8 cellular contexts compared by ENCODE assay signal in the genomic region with DNA sequence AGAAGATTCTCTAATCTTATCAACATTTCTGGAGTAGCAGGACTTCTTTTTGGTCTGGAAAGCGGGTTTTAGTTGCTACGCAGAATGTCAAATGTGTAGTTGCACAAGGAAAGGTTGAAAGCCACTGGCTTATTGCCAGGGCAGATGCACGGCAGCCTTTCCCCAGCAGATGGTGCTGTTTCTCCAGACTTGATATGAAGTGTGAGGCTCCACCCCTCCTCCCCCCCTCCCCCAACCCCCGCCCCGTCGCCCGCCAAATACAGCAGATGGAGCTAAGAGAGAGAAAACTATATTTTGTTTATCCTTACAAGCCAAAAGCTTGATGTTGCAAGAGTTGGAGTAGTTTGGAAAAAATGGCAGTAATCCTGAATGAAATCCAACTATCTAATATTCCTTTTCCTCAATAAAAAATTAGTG. TPM values are rescaled to one million over a fixed set of nuclear protein-coding genes. Genes with fewer than 3 reads are reported as not detected.
DNase-seq lines count a peak whose midpoint lies in the region; ATAC-seq lines count a peak whose summit lies in the region.

No MANE protein-coding gene starts in this region.

- H3K79me1 ChIP-seq in mesenchymal stem cell (replicated peaks; ENCODE audit: low read length, poor library complexity, severe bottlenecking) = peaks cover 5% of the 10 kb centered on the region

- no peak overlapping the region for H2AFZ ChIP-seq in mesenchymal stem cell (ENCODE audit: low read depth, low read length)

- H2BK15ac ChIP-seq in mesenchymal stem cell (ENCODE audit: low read depth, poor library complexity, severe bottlenecking) = no peak overlapping the region

- no peak overlapping the region for H2BK5ac ChIP-seq in mesenchymal stem cell (ENCODE audit: low read depth, low read length, poor library complexity, severe bottlenecking)

- peak; percentile 71 to 82 (median 80) for DNase-seq in CD4-positive, CD25-positive, alpha-beta regulatory T cell
- peak; percentile 76 for DNase-seq in NCI-H69 (lab: John Stamatoyannopoulos, UW)
- DNase-seq in activated CD4-positive, alpha-beta T cell treated with anti-CD3 and anti-CD28 coated beads, Interleukin-2, amount 50 U/mL, for 48 hours = peak; percentile 90 to 92
- peak; percentile 81 for DNase-seq in effector CD8-positive, alpha-beta T cell (lab: John Stamatoyannopoulos, UW)
- peak; percentile 82 for DNase-seq in mesenchymal stem cell
- DNase-seq in stimulated activated CD8-positive, alpha-beta memory T cell treated with anti-CD3 and anti-CD28 coated beads, Interleukin-15, amount 100 ng/mL, for 48 hours (ENCODE audit: low read depth in 2 of 2) = peak; percentile 61 to 65

- H3K4me2 ChIP-seq in mesenchymal stem cell (ENCODE audit: low read length, poor library complexity, severe bottlenecking) = no peak overlapping the region

- H3K36me3 Mint-ChIP-seq in CD4-positive, CD25-positive, alpha-beta regulatory T cell = peaks cover 21% of the 10 kb centered on the region

- peaks cover 47% of the 10 kb centered on the region for H3K36me3 ChIP-seq in CD4-positive, CD25-positive, alpha-beta regulatory T cell (ENCODE audit: control insufficient read depth, insufficient read depth, low read length)
- H3K36me3 ChIP-seq in mesenchymal stem cell (ENCODE audit: control insufficient read depth in 1 of 2, insufficient read depth in 2 of 2, low read depth in 1 of 2, low read length in 2 of 2) = peaks cover 14 to 42% of the 10 kb centered on the region in 2 experiments

- H3K18ac ChIP-seq in mesenchymal stem cell (ENCODE audit: low read depth in 1 of 2, low read length in 2 of 2) = no peak overlapping the region

- no peak overlapping the region for H3K4me3 ChIP-seq in CD4-positive, CD25-positive, alpha-beta regulatory T cell (ENCODE audit: low read depth, low read length)
- H3K4me3 ChIP-seq in mesenchymal stem cell (ENCODE audit: insufficient read depth in 1 of 2, low read depth in 1 of 2, low read length in 2 of 2) = no peak overlapping the region

- H3K9me3 Mint-ChIP-seq in CD4-positive, CD25-positive, alpha-beta regulatory T cell = no peaks in the 10 kb centered on the region

- no peak overlapping the region for H4K91ac ChIP-seq in mesenchymal stem cell (ENCODE audit: low read length)

- H3K23ac ChIP-seq in mesenchymal stem cell (ENCODE audit: low read length in 2 of 2) = no peak overlapping the region

- peak overlapping the region in 2 of 3 donors; percentile 34 to 42 for H3K27ac Mint-ChIP-seq in CD4-positive, CD25-positive, alpha-beta regulatory T cell

- H3K27me3 Mint-ChIP-seq in CD4-positive, CD25-positive, alpha-beta regulatory T cell = no peaks in the 10 kb centered on the region

- no peak overlapping the region for H3K14ac ChIP-seq in mesenchymal stem cell (ENCODE audit: low read length in 2 of 2)

- no peak overlapping the region for H2BK120ac ChIP-seq in mesenchymal stem cell (ENCODE audit: low read depth, low read length)

- H3K4me1 Mint-ChIP-seq in CD4-positive, CD25-positive, alpha-beta regulatory T cell = peaks cover 0 to 5% (median 4%) of the 10 kb centered on the region in 4 donors

- no peak overlapping the region for H3K4me3 Mint-ChIP-seq in CD4-positive, CD25-positive, alpha-beta regulatory T cell

- no peaks in the 10 kb centered on the region for H3K9me3 ChIP-seq in CD4-positive, CD25-positive, alpha-beta regulatory T cell (ENCODE audit: control insufficient read depth in 2 of 2, low read length in 2 of 2)
- no peaks in the 10 kb centered on the region for H3K9me3 ChIP-seq in mesenchymal stem cell (ENCODE audit: control insufficient read depth, low read length)

- no peaks in the 10 kb centered on the region for H3K27me3 ChIP-seq in CD4-positive, CD25-positive, alpha-beta regulatory T cell (ENCODE audit: control insufficient read depth, insufficient read depth, low read length)
- no peaks in the 10 kb centered on the region for H3K27me3 ChIP-seq in mesenchymal stem cell (ENCODE audit: control insufficient read depth in 1 of 2, insufficient read depth in 1 of 2, low read length in 2 of 2)

- 44% methylated on average over 2 of the region's 7 CpGs for WGBS in mesenchymal stem cell

- H2BK12ac ChIP-seq in mesenchymal stem cell (ENCODE audit: low read length in 2 of 2) = no peak overlapping the region

- no peak overlapping the region for H3K4ac ChIP-seq in mesenchymal stem cell (ENCODE audit: low read depth in 1 of 2, low read length in 2 of 2)

- peak overlapping the region; percentile 74 for H3K9ac ChIP-seq in mesenchymal stem cell (ENCODE audit: low read length)

- H3K27ac ChIP-seq in CD4-positive, CD25-positive, alpha-beta regulatory T cell (ENCODE audit: insufficient read depth, low read length, poor library complexity, severe bottlenecking) = no peak overlapping the region
- no peak overlapping the region for H3K27ac ChIP-seq in mesenchymal stem cell (ENCODE audit: low read length, poor library complexity, severe bottlenecking)

- no peak overlapping the region for H4K8ac ChIP-seq in mesenchymal stem cell (ENCODE audit: low read length)

- peak; percentile 79 to 87 for ATAC-seq in CD4-positive, CD25-positive, alpha-beta regulatory T cell (ENCODE audit: low read depth in 2 of 2)
- ATAC-seq in GM19351 (IDR thresholded peaks at IDR 0.05; ENCODE audit: unreplicated experiment) (peak; percentile 87), HG03469 (IDR thresholded peaks at IDR 0.05; ENCODE audit: unreplicated experiment) (peak; percentile 68)

- H3K4me1 ChIP-seq in CD4-positive, CD25-positive, alpha-beta regulatory T cell (ENCODE audit: control insufficient read depth, insufficient read depth, low read length, poor library complexity, severe bottlenecking) = no peaks in the 10 kb centered on the region
- H3K4me1 ChIP-seq in mesenchymal stem cell (ENCODE audit: control insufficient read depth, insufficient read depth, low read depth, low read length) = no peaks in the 10 kb centered on the region

- no peak overlapping the region for H2AK5ac ChIP-seq in mesenchymal stem cell (ENCODE audit: low read length, severe bottlenecking)

RNA-seq across cellular contexts. Expression of a gene that starts 32.0 kb away (rescaled TPM):
- total RNA-seq in CD4-positive, CD25-positive, alpha-beta regulatory T cell = 26.7 TPM
- polyA plus RNA-seq in CD4-positive, CD25-positive, alpha-beta regulatory T cell = 10 to 100 TPM; 47.1 to 48.7 (median 47.8) TPM
- 23.7 TPM for polyA plus RNA-seq in mesenchymal stem cell (2013, experiment 1 of 2)
- 25.9 TPM for polyA plus RNA-seq in mesenchymal stem cell (2013, experiment 2 of 2)

RNA-seq across cellular contexts. Expression of a gene that starts 32.2 kb away (rescaled TPM):
- 337 TPM for total RNA-seq in CD4-positive, CD25-positive, alpha-beta regulatory T cell
- 100 to 1,000 TPM; 142 to 186 (median 168) TPM for polyA plus RNA-seq in CD4-positive, CD25-positive, alpha-beta regulatory T cell
- 292 TPM for polyA plus RNA-seq in mesenchymal stem cell (2013, experiment 1 of 2)
- 289 TPM for polyA plus RNA-seq in mesenchymal stem cell (2013, experiment 2 of 2)
